Comparison of ENCODE assay signal across 15 cellular contexts in the genomic region with DNA sequence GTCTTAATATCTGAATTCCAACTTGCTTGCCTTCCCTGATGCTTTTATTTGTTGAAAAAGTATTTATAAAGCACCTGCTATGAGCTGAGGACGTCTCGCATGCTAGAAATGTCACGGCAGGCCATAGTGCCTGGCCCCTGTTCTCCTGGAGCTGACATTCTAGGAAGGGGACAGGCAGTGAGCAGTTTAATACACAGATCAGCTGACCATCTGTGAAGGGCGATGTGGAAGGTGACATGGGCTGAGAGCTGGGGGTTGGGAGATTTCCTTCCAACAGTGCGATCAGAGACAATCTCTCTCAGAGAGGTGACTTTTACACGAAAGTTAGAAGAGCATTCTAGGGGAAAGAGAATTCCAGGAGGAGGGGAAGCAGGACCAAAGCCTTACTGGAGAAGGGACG.
DNase-seq lines count a peak whose midpoint lies in the region; ATAC-seq and TF ChIP-seq lines count a peak whose summit lies in the region.
"Had no signal": no experiment of that assay in that cellular context is flagged by ENCODE, and none has a peak within 500 bp of the region (broad histone marks: within the 10 kb centered on the region; RNA-seq: fewer than 3 reads in every experiment).

No MANE protein-coding gene starts in this region.

- H3K4me1 Mint-ChIP-seq in nephron progenitor cell: no peaks in the 10 kb centered on the region
- H3K4me1 Mint-ChIP-seq: B cell had no signal

- no peak overlapping the region for H3K4me3 Mint-ChIP-seq in nephron progenitor cell
- H3K4me3 Mint-ChIP-seq: B cell; CD8-positive, alpha-beta T cell; H9 had no signal

- DNase-seq in cardiac septum (ENCODE audit: low spot score): peak; percentile 14
- DNase-seq in right cardiac atrium: no peak
- DNase-seq in coronary artery (ENCODE audit: low spot score): peak; percentile 29
- no peak for DNase-seq in nephron progenitor cell
- no peak for DNase-seq in OCI-M1 (lab: John Stamatoyannopoulos, UW)
- DNase-seq in HUDEP-2 (lab: John Stamatoyannopoulos, UW; ENCODE audit: unreplicated experiment in 76 of 76): no peak
- DNase-seq: Calu3, DMS79 treated with DMSO at 0.1 percent for 48 hours, GF-D8, H9, IMR-90 had no signal

- no peaks in the 10 kb centered on the region for H3K9me3 ChIP-seq in right cardiac atrium (ENCODE audit: control insufficient read depth, low read length)
- H3K9me3 ChIP-seq: BLaER1 treated with 17β-estradiol and CSF1 and Interleukin-3, amounts not matched to agents 10 nM and 100 nM had no signal

- H3K27me3 Mint-ChIP-seq in nephron progenitor cell (ENCODE audit: low read depth, poor library complexity): peaks cover 9% of the 10 kb centered on the region
- H3K27me3 Mint-ChIP-seq: B cell had no signal

- H3K4me3 ChIP-seq in right cardiac atrium (ENCODE audit: low read length): no peak overlapping the region
- H3K4me3 ChIP-seq in coronary artery: no peak overlapping the region
- H3K4me3 ChIP-seq: BLaER1 treated with 17β-estradiol and CSF1 and Interleukin-3, amounts not matched to agents 10 nM and 100 nM had no signal

- intact Hi-C loops in cardiac septum (cut with DNase I): no loop called here
- intact Hi-C loops in right cardiac atrium (cut with DNase I): no loop called here

- no peaks in the 10 kb centered on the region for H3K36me3 Mint-ChIP-seq in nephron progenitor cell (ENCODE audit: low read depth)
- H3K36me3 Mint-ChIP-seq: CD8-positive, alpha-beta T cell had no signal

- TF ChIP-seq CTCF in coronary artery (IDR thresholded peaks at IDR 0.05): no peak
- TF ChIP-seq CTCF in nephron progenitor cell (IDR thresholded peaks at IDR 0.05): no peak

- peak overlapping the region; percentile 57 for H3K27ac Mint-ChIP-seq in nephron progenitor cell
- H3K27ac Mint-ChIP-seq: B cell; CD8-positive, alpha-beta T cell; H9 had no signal

- H3K4me1 ChIP-seq in right cardiac atrium (ENCODE audit: control insufficient read depth, insufficient read depth, low read length): no peaks in the 10 kb centered on the region
- H3K4me1 ChIP-seq: BLaER1 treated with 17β-estradiol and CSF1 and Interleukin-3, amounts not matched to agents 10 nM and 100 nM had no signal

- no peaks in the 10 kb centered on the region for H3K27me3 ChIP-seq in right cardiac atrium (ENCODE audit: control insufficient read depth, insufficient read depth)
- H3K27me3 ChIP-seq: BLaER1 treated with 17β-estradiol and CSF1 and Interleukin-3, amounts not matched to agents 10 nM and 100 nM had no signal

- H3K27ac ChIP-seq in right cardiac atrium (ENCODE audit: low read length) (no peak overlapping the region), coronary artery (no peak overlapping the region)
- H3K27ac ChIP-seq: BLaER1 treated with 17β-estradiol and CSF1 and Interleukin-3, amounts not matched to agents 10 nM and 100 nM had no signal

- WGBS in right cardiac atrium: 75% methylated on average over 7 of the region's 7 CpGs

- ATAC-seq in right cardiac atrium (no peak), HG03108 (IDR thresholded peaks at IDR 0.05; ENCODE audit: unreplicated experiment) (no peak)
- ATAC-seq: CD8-positive, alpha-beta T cell had no signal

- no peaks in the 10 kb centered on the region for H3K9me3 Mint-ChIP-seq in nephron progenitor cell
- H3K9me3 Mint-ChIP-seq: CD8-positive, alpha-beta T cell; H9 had no signal

Comparison
In these comparisons a context has a peak if more than half of its experiments do, and no peak if none do; other contexts are left out.
1. DNase-seq: peak in cardiac septum (single experiment) and coronary artery (single experiment); none in right cardiac atrium (0 of 3), nephron progenitor cell (single experiment), OCI-M1 (single experiment) and HUDEP-2 (0 of 76).